Comparison of ENCODE assay signal across 7 cellular contexts in genomic region chr6:159044899-159045727, GRCh38. TPM values are rescaled to one million over a fixed set of nuclear protein-coding genes. Genes with fewer than 3 reads are reported as not detected.
A peak's percentile ranks its signal among the peaks of the same experiment; 100 is the strongest.
DNase-seq lines count a peak whose midpoint lies in the region; ATAC-seq and TF ChIP-seq lines count a peak whose summit lies in the region.

TAGAP (minus strand) TSS chr6:159044991; CDS start chr6:159044146, 845 bp downstream.

- H3K4me3 ChIP-seq in right lobe of liver, result peak within 1 kb of the TSS; percentile 2 to 28 (median 8)

- WGBS in right lobe of liver (ENCODE audit: insufficient coverage, low coverage, low lambda C conversion rate, missing lambda C conversion rate), result 19% methylated on average over 14 of the region's 15 CpGs

- TF ChIP-seq CTCF in right lobe of liver (IDR thresholded peaks at IDR 0.05), result no peak

- ATAC-seq in GM18909 (IDR thresholded peaks at IDR 0.05; ENCODE audit: poor library complexity, unreplicated experiment) (peak; percentile 93), HG03045 (IDR thresholded peaks at IDR 0.05; ENCODE audit: unreplicated experiment) (peak; percentile 89), SK-N-SH treated with all-trans-retinoic acid at 6 μM for 48 hours (peak; percentile 42; the same call in 2 of the 3 replicates), right lobe of liver (peak; percentile 66 to 74 (median 68))

- H3K4me1 Mint-ChIP-seq in activated naive CD4-positive, alpha-beta T cell treated with anti-CD3 and anti-CD28 coated beads for 36 hours (ENCODE audit: low read depth), result peaks cover 60% of the 10 kb centered on the region

- peak; percentile 56 for TF ChIP-seq POLR2A in right lobe of liver (IDR thresholded peaks at IDR 0.05)

- H3K4me3 Mint-ChIP-seq in activated naive CD4-positive, alpha-beta T cell treated with anti-CD3 and anti-CD28 coated beads for 36 hours, result peak within 1 kb of the TSS; percentile 96

- DNase-seq in activated naive CD4-positive, alpha-beta T cell treated with anti-CD3 and anti-CD28 coated beads for 36 hours, result peak; percentile 93
- DNase-seq in right lobe of liver, result peak in 2 of 3 donors; percentile 69 to 75
- peak; percentile 74 to 81 for DNase-seq in stimulated activated CD8-positive, alpha-beta memory T cell treated with anti-CD3 and anti-CD28 coated beads, Interleukin-15, amount 100 ng/mL, for 48 hours (ENCODE audit: low read depth in 2 of 2)
- no peak for DNase-seq in NCI-H446 (lab: John Stamatoyannopoulos, UW)

- no peaks in the 10 kb centered on the region for H3K27me3 Mint-ChIP-seq in activated naive CD4-positive, alpha-beta T cell treated with anti-CD3 and anti-CD28 coated beads for 36 hours (ENCODE audit: low read depth)

- intact Hi-C loops in activated naive CD4-positive, alpha-beta T cell treated with anti-CD3 and anti-CD28 coated beads for 36 hours (cut with micrococcal nuclease), result loop anchor here (1.0 to 2.0 kb wide), 4 partner anchors 14 to 49 kb away; no protein-coding TSS in a partner anchor
- intact Hi-C loops in right lobe of liver (cut with DNase I), result loop anchor here (5.0 to 10.0 kb wide), 2 partner anchors 57 to 90 kb away; no protein-coding TSS in a partner anchor

- no peaks in the 10 kb centered on the region for H3K9me3 ChIP-seq in right lobe of liver

- H3K36me3 ChIP-seq in right lobe of liver, result no peaks in the 10 kb centered on the region

- no peaks in the 10 kb centered on the region for H3K9me3 Mint-ChIP-seq in activated naive CD4-positive, alpha-beta T cell treated with anti-CD3 and anti-CD28 coated beads for 36 hours

- H3K4me1 ChIP-seq in right lobe of liver, result peaks cover 0 to 6% (median 2%) of the 10 kb centered on the region in 4 donors

- peak within 1 kb of the TSS; percentile 98 for H3K27ac Mint-ChIP-seq in activated naive CD4-positive, alpha-beta T cell treated with anti-CD3 and anti-CD28 coated beads for 36 hours

- CTCF ChIA-PET in activated naive CD4-positive, alpha-beta T cell treated with anti-CD3 and anti-CD28 coated beads for 36 hours (lab: Charles Lee), result interaction anchor here (0.7 to 8.8 kb wide), 16 partner anchors 12 to 64 kb away, joined by 3 to 113 read pairs (median 5); no protein-coding TSS in a partner anchor

- peak within 1 kb of the TSS; percentile 25 to 74 (median 52) for H3K27ac ChIP-seq in right lobe of liver

- peaks cover 48% of the 10 kb centered on the region for H3K36me3 Mint-ChIP-seq in activated naive CD4-positive, alpha-beta T cell treated with anti-CD3 and anti-CD28 coated beads for 36 hours (ENCODE audit: low read depth)

- H3K27me3 ChIP-seq in right lobe of liver, result no peaks in the 10 kb centered on the region

TF ChIP-seq in SK-N-SH treated with all-trans-retinoic acid at 6 μM for 48 hours, 23 proteins besides CTCF, POLR2A, EP300 and RAD21:
- TF ChIP-seq GLIS3 (CRISPR knock-in tag; IDR thresholded peaks at IDR 0.05), result no peak
- no peak for TF ChIP-seq RARB (CRISPR knock-in tag; IDR thresholded peaks at IDR 0.05)
- no peak for TF ChIP-seq TSHZ2 (CRISPR knock-in tag; IDR thresholded peaks at IDR 0.05)
- no peak for TF ChIP-seq ZFP3 (CRISPR knock-in tag; IDR thresholded peaks at IDR 0.05)
- TF ChIP-seq ZNF565 (CRISPR knock-in tag; conservative IDR thresholded peaks at IDR 0.05; ENCODE audit: low read depth), result no peak
- no peak for TF ChIP-seq CREB5 (CRISPR knock-in tag; IDR thresholded peaks at IDR 0.05; ENCODE audit: low read depth)

RNA-seq across cellular contexts. Expression of gene TAGAP, which starts in this region (rescaled TPM):
- 10 to 100 TPM; 79.6 to 82.6 TPM for total RNA-seq in activated naive CD4-positive, alpha-beta T cell treated with anti-CD3 and anti-CD28 coated beads for 36 hours
- 1 to 10 TPM in 3 of 6 experiments, under 1 TPM in 3; 0.13 to 1.8 (median 0.92) TPM for total RNA-seq in right lobe of liver

Comparison
In these comparisons a context has a peak if more than half of its experiments do, and no peak if none do; other contexts are left out.
1. RNA of gene TAGAP (total RNA-seq): 79.6 to 82.6 TPM in activated naive CD4-positive, alpha-beta T cell treated with anti-CD3 and anti-CD28 coated beads for 36 hours; 0.13 to 1.8 TPM in right lobe of liver; every median in the first group is over 10 times any median in the second.
2. ATAC-seq: peak in every context shown above with its lines; median percentile 93 in GM18909; 89 in HG03045; 68 in right lobe of liver; 42 in SK-N-SH treated with all-trans-retinoic acid at 6 μM for 48 hours.
3. DNase-seq: peak in activated naive CD4-positive, alpha-beta T cell treated with anti-CD3 and anti-CD28 coated beads for 36 hours (single experiment), right lobe of liver (2 of 3) and stimulated activated CD8-positive, alpha-beta memory T cell treated with anti-CD3 and anti-CD28 coated beads, Interleukin-15, amount 100 ng/mL, for 48 hours (2 of 2); none in NCI-H446 (0 of 2).